8 cellular contexts compared by ENCODE assay signal in the genomic region with DNA sequence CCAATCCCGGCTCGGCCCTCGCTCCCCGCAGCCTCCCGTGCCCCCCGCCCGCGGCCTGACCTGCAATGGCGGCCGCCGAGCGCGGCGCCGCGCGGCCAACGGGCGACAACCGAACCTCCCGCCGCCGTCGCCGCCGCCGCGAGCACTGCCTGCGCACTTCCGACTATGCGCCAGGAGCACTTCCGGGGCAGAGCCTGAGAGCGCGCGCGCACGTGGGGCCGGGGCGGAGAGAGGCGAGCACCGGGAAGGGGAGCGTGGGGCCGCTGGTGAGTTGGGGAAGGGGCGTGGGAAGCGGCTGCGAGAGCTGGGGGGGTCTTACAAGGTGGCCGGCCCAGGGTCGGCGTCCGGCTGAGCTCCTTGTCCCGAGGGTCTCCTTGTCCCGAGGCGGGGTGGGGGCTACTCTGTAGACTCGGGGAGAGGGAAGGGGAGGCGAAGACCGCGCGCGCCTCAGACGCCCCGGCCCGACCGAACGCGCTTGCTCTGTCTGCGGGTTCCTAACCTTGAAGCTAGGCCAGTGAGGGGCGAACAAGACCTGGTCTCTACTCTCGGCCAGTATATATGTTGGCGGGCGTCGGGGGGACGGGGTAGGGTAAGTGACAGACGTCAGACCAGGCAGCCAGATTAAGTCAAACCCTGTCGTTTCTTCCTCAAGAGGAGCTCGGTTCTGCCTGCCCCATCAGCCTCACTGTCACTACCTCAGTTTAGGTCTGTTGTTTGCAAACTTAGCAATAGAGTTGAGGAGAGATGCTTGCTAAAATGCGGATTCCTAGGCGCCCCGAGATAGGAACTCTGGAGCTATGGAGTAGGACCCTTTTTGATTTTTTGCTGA. TPM values are rescaled to one million over a fixed set of nuclear protein-coding genes. Genes with fewer than 3 reads are reported as not detected.
DNase-seq lines count a peak whose midpoint lies in the region; ATAC-seq, FAIRE-seq and TF ChIP-seq lines count a peak whose summit lies in the region.

A gene with protein sequence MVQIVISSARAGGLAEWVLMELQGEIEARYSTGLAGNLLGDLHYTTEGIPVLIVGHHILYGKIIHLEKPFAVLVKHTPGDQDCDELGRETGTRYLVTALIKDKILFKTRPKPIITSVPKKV (minus strand): TSS at position 165 of the 829 bp plus-strand sequence. CDS start 11,130 bp downstream, outside the sequence.
A gene (plus strand): TSS at position 226 of the 829 bp plus-strand sequence. CDS start 811 bp downstream, outside the sequence.

- H3K4me3 ChIP-seq in kidney (ENCODE audit: low read length in 2 of 2): peak within 1 kb of the TSS; percentile 95 to 97

- peak; percentile 64 for DNase-seq in A172 (ENCODE audit: low spot score)
- DNase-seq in NCI-H2227 treated with DMSO at 0.1 percent for 48 hours (lab: John Stamatoyannopoulos, UW): peak; percentile 62
- DNase-seq in activated CD4-positive, CD25-positive, alpha-beta regulatory T cell treated with anti-CD3 and anti-CD28 coated beads, Interleukin-2, amount 50 U/mL, for 16 hours (ENCODE audit: low read depth, low spot score): peak; percentile 81
- DNase-seq in central memory CD4-positive, alpha-beta T cell: peak; percentile 84
- DNase-seq in kidney: peak; percentile 96
- peak; percentile 69 to 82 for DNase-seq in stimulated activated CD4-positive, alpha-beta T cell treated with anti-CD3 and anti-CD28 coated beads, Interleukin-15, amount 100 ng/mL, for 1 hour (ENCODE audit: low read depth in 1 of 2, low spot score in 1 of 2)

- peak within 1 kb of the TSS; percentile 85 to 99 for H3K9ac ChIP-seq in kidney (ENCODE audit: low read length in 2 of 2)

- peak; percentile 90 for ATAC-seq in GM18511 (IDR thresholded peaks at IDR 0.05; ENCODE audit: unreplicated experiment)
- peak; percentile 89 for ATAC-seq in HG03039 (IDR thresholded peaks at IDR 0.05; ENCODE audit: unreplicated experiment)

- no peak for FAIRE-seq in kidney (lab: Jason Lieb, UNC)

- intact Hi-C loops in kidney (cut with DNase I): no loop called here

- H3K9me3 ChIP-seq in kidney (ENCODE audit: control insufficient read depth in 1 of 2, low read length in 2 of 2): no peaks in the 10 kb centered on the region

- TF ChIP-seq CTCF in kidney (IDR thresholded peaks at IDR 0.05; ENCODE audit: borderline replicate concordance, extremely low read depth, insufficient read depth): peak; percentile 16

- peak within 1 kb of the TSS; percentile 91 to 93 for H3K27ac ChIP-seq in kidney (ENCODE audit: low read depth in 2 of 2, low read length in 2 of 2)

- peaks cover 10 to 13% of the 10 kb centered on the region in 2 donors for H3K4me1 ChIP-seq in kidney (ENCODE audit: control insufficient read depth in 1 of 2, insufficient read depth in 1 of 2, low read depth in 1 of 2, low read length in 2 of 2)

- peaks cover 4% of the 10 kb centered on the region in 2 donors for H3K36me3 ChIP-seq in kidney (ENCODE audit: control insufficient read depth in 1 of 2, insufficient read depth in 2 of 2, low read length in 2 of 2)

RNA-seq across cellular contexts. Expression of the first gene that starts in this region (rescaled TPM):
- 30.5 and 36.0 TPM in 2 replicates for total RNA-seq in A172 (2014; rRNA removed; shearing (Covaris generic))
- total RNA-seq in kidney: 124 TPM
- 163 TPM for polyA plus RNA-seq in kidney (ENCODE audit: insufficient read depth, low read depth, low replicate concordance)

RNA-seq across cellular contexts. Expression of the second gene that starts in this region (rescaled TPM):
- total RNA-seq in A172 (2014; rRNA removed; shearing (Covaris generic)): 28.0 and 30.9 TPM in 2 replicates
- 41.7 TPM for total RNA-seq in kidney
- 57.2 TPM for polyA plus RNA-seq in kidney (ENCODE audit: insufficient read depth, low read depth, low replicate concordance)

Comparison
In these comparisons a context has a peak if more than half of its experiments do, and no peak if none do; other contexts are left out.
1. Peak in every context shown above with its lines: DNase-seq, ATAC-seq, H3K4me3 ChIP-seq and H3K27ac ChIP-seq.